34 cellular contexts compared by ENCODE assay signal in genomic region chr5:168810641-168811040, GRCh38.
"Had no signal": no experiment of that assay in that cellular context is flagged by ENCODE, and none has a peak within 500 bp of the region (broad histone marks: within the 10 kb centered on the region; RNA-seq: fewer than 3 reads in every experiment).

No MANE protein-coding gene starts in this region.

- H3K4me3 ChIP-seq: MG63 had no signal

- H3K9ac ChIP-seq: KMS-11 had no signal

- H3K27me3 ChIP-seq: MG63 had no signal

- H3K4me2 ChIP-seq: KMS-11 had no signal

- H3K36me3 ChIP-seq: MG63 had no signal

- H3K9me3 ChIP-seq: MG63 had no signal

- DNase-seq: Karpas-422, Kasumi-1, KG1, MG63, MM.1S, MV-4-11, NCI-H1048, NCI-H1092, NCI-H1092 treated with DMSO at 0.1 percent for 48 hours, NCI-H1105, NCI-H1105 treated with DMSO at 0.1 percent for 48 hours, NCI-H1417, NCI-H1417 treated with DMSO at 0.1 percent for 48 hours, NCI-H1436, NCI-H1436 treated with DMSO at 0.1 percent for 48 hours, NCI-H146, NCI-H1694, NCI-H1694 treated with DMSO at 0.1 percent for 48 hours, NCI-H187, NCI-H187 treated with DMSO at 0.1 percent for 48 hours, NCI-H1930, NCI-H2029, NCI-H2029 treated with DMSO at 0.1 percent for 48 hours, NCI-H2081, NCI-H2081 treated with DMSO at 0.1 percent for 48 hours, NCI-H2107, NCI-H2171, NCI-H2171 treated with DMSO at 0.1 percent for 48 hours, NCI-H2227 treated with DMSO at 0.1 percent for 48 hours, NCI-H226, NCI-H345, NCI-H446, NCI-H446 treated with DMSO at 0.1 percent for 48 hours had no signal

- H3K27ac ChIP-seq: KMS-11 had no signal
